Comparison of ENCODE assay signal across 1 cellular context in genomic region chr7:35793225-35793579, GRCh38.
TF ChIP-seq lines count a peak whose summit lies in the region.

No MANE protein-coding gene starts in this region.

TF ChIP-seq in HepG2, 621 proteins besides CTCF, POLR2A, EP300 and RAD21:
- TF ChIP-seq ZNF121 (CRISPR knock-in tag; IDR thresholded peaks at IDR 0.05), result no peak
- TF ChIP-seq HNF4G (IDR thresholded peaks at IDR 0.05; ENCODE audit: borderline replicate concordance, low read depth, low read length), result no peak
- TF ChIP-seq HNF4G (CRISPR knock-in tag; IDR thresholded peaks at IDR 0.05; ENCODE audit: borderline replicate concordance, low read depth), result no peak
- TF ChIP-seq ZNF331 (CRISPR knock-in tag; IDR thresholded peaks at IDR 0.05), result no peak
- no peak for TF ChIP-seq MTERF4 (CRISPR knock-in tag; IDR thresholded peaks at IDR 0.05)
- no peak for TF ChIP-seq ZBTB38 (CRISPR knock-in tag; IDR thresholded peaks at IDR 0.05)
- TF ChIP-seq IRF1 (CRISPR knock-in tag; IDR thresholded peaks at IDR 0.05; ENCODE audit: low read depth), result no peak
- TF ChIP-seq CHCHD3 (CRISPR knock-in tag; IDR thresholded peaks at IDR 0.05), result no peak
- TF ChIP-seq SKI (IDR thresholded peaks at IDR 0.05; ENCODE audit: partially characterized antibody), result no peak
- no peak for TF ChIP-seq MLXIP (CRISPR knock-in tag; IDR thresholded peaks at IDR 0.05; ENCODE audit: borderline replicate concordance)
- TF ChIP-seq GABPA (IDR thresholded peaks at IDR 0.05; ENCODE audit: low read depth, low read length), result no peak
- TF ChIP-seq GABPA (CRISPR knock-in tag; IDR thresholded peaks at IDR 0.05; ENCODE audit: low read depth), result no peak
- TF ChIP-seq ZNF619 (CRISPR knock-in tag; IDR thresholded peaks at IDR 0.05), result no peak
- TF ChIP-seq SMAD9 (CRISPR knock-in tag; IDR thresholded peaks at IDR 0.05), result no peak
- TF ChIP-seq ZNF709 (CRISPR knock-in tag; IDR thresholded peaks at IDR 0.05), result no peak
- no peak for TF ChIP-seq ZBED4 (CRISPR knock-in tag; IDR thresholded peaks at IDR 0.05; ENCODE audit: borderline replicate concordance)
- TF ChIP-seq FOXM1 (CRISPR knock-in tag; IDR thresholded peaks at IDR 0.05), result no peak
- no peak for TF ChIP-seq ZNF546 (CRISPR knock-in tag; conservative IDR thresholded peaks at IDR 0.05)
- no peak for TF ChIP-seq ZNF124 (CRISPR knock-in tag; IDR thresholded peaks at IDR 0.05)
